Comparison of ENCODE assay signal across 16 cellular contexts in the genomic region with DNA sequence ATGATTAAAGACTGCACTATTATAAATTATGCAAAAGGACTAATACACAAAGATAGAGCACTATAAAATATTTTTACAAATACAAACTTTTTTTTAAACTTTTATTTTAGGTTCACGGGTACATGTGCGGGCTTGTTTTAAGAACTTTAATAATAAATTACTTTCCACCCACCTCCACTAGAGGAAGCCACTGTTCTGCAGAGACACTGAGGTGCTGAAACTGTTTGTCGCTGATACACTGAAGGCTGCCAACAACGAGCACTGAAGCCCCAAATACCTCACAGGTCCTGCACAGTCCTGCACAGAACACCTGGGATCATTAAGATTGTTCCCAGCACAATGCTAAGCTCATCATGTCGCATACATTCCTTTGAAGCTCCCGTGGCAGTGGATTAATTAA.
"Had no signal": no experiment of that assay in that cellular context is flagged by ENCODE, and none has a peak within 500 bp of the region (broad histone marks: within the 10 kb centered on the region; RNA-seq: fewer than 3 reads in every experiment).

No MANE protein-coding gene starts in this region.

- H3K27me3 ChIP-seq: breast epithelium, testis, upper lobe of right lung had no signal

- H3K9me3 ChIP-seq: breast epithelium, testis, upper lobe of right lung had no signal

- H3K4me1 ChIP-seq: breast epithelium, parathyroid adenoma, testis, upper lobe of right lung had no signal

- H3K9ac ChIP-seq: parathyroid adenoma had no signal

- H3K27ac ChIP-seq: breast epithelium, parathyroid adenoma, testis, upper lobe of right lung had no signal

- H2AFZ ChIP-seq: parathyroid adenoma had no signal

- H3K27ac Mint-ChIP-seq: activated CD8-positive, alpha-beta T cell treated with anti-CD3 and anti-CD28 coated beads for 36 hours; activated naive CD8-positive, alpha-beta T cell treated with anti-CD3 and anti-CD28 coated beads, Interleukin-2, amount 10 ng/mL, durations not matched to agents 7 days and 5 days; activated T-helper 17 cell treated with anti-CD3 and anti-CD28 coated beads, Interleukin-2, amount 50 U/mL, for 72 hours; naive B cell; stimulated activated naive CD8-positive, alpha-beta T cell treated with anti-CD3 and anti-CD28 coated beads, Interleukin-15, amount 100 ng/mL, for 72 hours had no signal

- H3K27me3 Mint-ChIP-seq: activated CD8-positive, alpha-beta T cell treated with anti-CD3 and anti-CD28 coated beads for 36 hours; activated naive CD8-positive, alpha-beta T cell treated with anti-CD3 and anti-CD28 coated beads, Interleukin-2, amount 10 ng/mL, durations not matched to agents 7 days and 5 days; activated T-helper 17 cell treated with anti-CD3 and anti-CD28 coated beads, Interleukin-2, amount 50 U/mL, for 72 hours; naive B cell; stimulated activated naive CD8-positive, alpha-beta T cell treated with anti-CD3 and anti-CD28 coated beads, Interleukin-15, amount 100 ng/mL, for 72 hours had no signal

- H3K4me3 ChIP-seq: breast epithelium, lung, testis, upper lobe of right lung had no signal

- DNase-seq: activated CD4-positive, CD25-positive, alpha-beta regulatory T cell; activated CD8-positive, alpha-beta T cell treated with anti-CD3 and anti-CD28 coated beads for 36 hours; activated naive CD8-positive, alpha-beta T cell treated with anti-CD3 and anti-CD28 coated beads, Interleukin-2, amount 10 ng/mL, durations not matched to agents 7 days and 5 days; anterior cingulate cortex; foreskin melanocyte; left colon; naive B cell; stimulated activated CD4-positive, alpha-beta T cell treated with anti-CD3 and anti-CD28 coated beads, Interleukin-15, amount 100 ng/mL, for 24 hours; stimulated activated CD4-positive, alpha-beta T cell treated with anti-CD3 and anti-CD28 coated beads, Interleukin-4, amount 100 ng/mL, for 4 hours; stimulated activated naive CD8-positive, alpha-beta T cell treated with anti-CD3 and anti-CD28 coated beads, Interleukin-15, amount 100 ng/mL, for 72 hours; testis; upper lobe of right lung had no signal

- H3K79me2 ChIP-seq: parathyroid adenoma had no signal

- H3K9me3 Mint-ChIP-seq: activated CD8-positive, alpha-beta T cell treated with anti-CD3 and anti-CD28 coated beads for 36 hours; activated naive CD8-positive, alpha-beta T cell treated with anti-CD3 and anti-CD28 coated beads, Interleukin-2, amount 10 ng/mL, durations not matched to agents 7 days and 5 days; activated T-helper 17 cell treated with anti-CD3 and anti-CD28 coated beads, Interleukin-2, amount 50 U/mL, for 72 hours; stimulated activated naive CD8-positive, alpha-beta T cell treated with anti-CD3 and anti-CD28 coated beads, Interleukin-15, amount 100 ng/mL, for 72 hours had no signal

- H3K4me1 Mint-ChIP-seq: activated T-helper 17 cell treated with anti-CD3 and anti-CD28 coated beads, Interleukin-2, amount 50 U/mL, for 72 hours; stimulated activated naive CD8-positive, alpha-beta T cell treated with anti-CD3 and anti-CD28 coated beads, Interleukin-15, amount 100 ng/mL, for 72 hours had no signal

- H3K4me3 Mint-ChIP-seq: activated CD8-positive, alpha-beta T cell treated with anti-CD3 and anti-CD28 coated beads for 36 hours; activated naive CD8-positive, alpha-beta T cell treated with anti-CD3 and anti-CD28 coated beads, Interleukin-2, amount 10 ng/mL, durations not matched to agents 7 days and 5 days; activated T-helper 17 cell treated with anti-CD3 and anti-CD28 coated beads, Interleukin-2, amount 50 U/mL, for 72 hours; naive B cell; stimulated activated naive CD8-positive, alpha-beta T cell treated with anti-CD3 and anti-CD28 coated beads, Interleukin-15, amount 100 ng/mL, for 72 hours had no signal
